ENCODE assay signal across 7 cellular contexts in the genomic region with DNA sequence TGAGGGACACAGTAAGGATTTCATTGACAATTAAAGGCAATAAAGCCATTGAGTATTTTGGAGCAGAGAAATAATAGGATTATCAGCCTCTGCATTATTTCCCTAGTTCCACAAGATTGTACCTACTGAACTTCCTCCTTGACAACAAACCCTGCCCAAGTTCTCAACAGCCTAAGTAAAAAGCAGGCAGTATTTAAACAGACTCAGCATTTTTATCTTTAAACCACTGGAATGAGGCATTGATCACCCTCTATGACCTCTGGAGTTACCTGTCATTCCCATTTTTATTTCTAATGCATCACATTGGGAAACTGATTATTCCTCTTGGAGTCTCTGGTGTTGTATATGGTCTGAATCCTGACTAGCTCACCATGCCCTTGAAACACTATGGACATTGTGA.
"Had no signal": no experiment of that assay in that cellular context is flagged by ENCODE, and none has a peak within 500 bp of the region (broad histone marks: within the 10 kb centered on the region; RNA-seq: fewer than 3 reads in every experiment).

No MANE protein-coding gene starts in this region.

- H3K4me2 ChIP-seq: KMS-11 had no signal

- H3K27ac ChIP-seq: HL-60, KMS-11 had no signal

- DNase-seq: IMR-90, KBM-7, KG1 had no signal

- H3K4me3 ChIP-seq: K562 had no signal

- ATAC-seq: K562 had no signal

- H3K9ac ChIP-seq: KMS-11 had no signal

- FAIRE-seq: HTR-8/SVneo, K562 had no signal
